Comparison of ENCODE assay signal across 24 cellular contexts in genomic region chr1:222916067-222916466, GRCh38.
"Had no signal": no experiment of that assay in that cellular context is flagged by ENCODE, and none has a peak within 500 bp of the region (broad histone marks: within the 10 kb centered on the region; RNA-seq: fewer than 3 reads in every experiment).

No MANE protein-coding gene starts in this region.

- H3K27me3 ChIP-seq: dorsolateral prefrontal cortex, esophagus squamous epithelium, right atrium auricular region, stomach, thyroid gland, vagina had no signal

- H3K4me1 ChIP-seq: prostate gland, thyroid gland, vagina had no signal

- H3K4me3 Mint-ChIP-seq: endodermal cell; immature natural killer cell; naive thymus-derived CD8-positive, alpha-beta T cell; nephron progenitor cell; stimulated activated effector memory CD8-positive, alpha-beta T cell treated with anti-CD3 and anti-CD28 coated beads, Interleukin-12 subunit alpha, Interleukin-12 subunit beta, amount 100 ng/mL, for 72 hours had no signal

- H3K27ac ChIP-seq: dorsolateral prefrontal cortex, esophagus squamous epithelium, prostate gland, right atrium auricular region, thyroid gland, vagina had no signal

- FAIRE-seq: colon had no signal

- H3K9me3 ChIP-seq: prostate gland, thyroid gland, vagina had no signal

- H3K4me3 ChIP-seq: dorsolateral prefrontal cortex, esophagus squamous epithelium, prostate gland, right atrium auricular region, stomach, thyroid gland, vagina had no signal

- H3K27me3 Mint-ChIP-seq: naive thymus-derived CD8-positive, alpha-beta T cell had no signal

- H3K4me1 Mint-ChIP-seq: nephron progenitor cell; stimulated activated effector memory CD8-positive, alpha-beta T cell treated with anti-CD3 and anti-CD28 coated beads, Interleukin-12 subunit alpha, Interleukin-12 subunit beta, amount 100 ng/mL, for 72 hours had no signal

- H3K27ac Mint-ChIP-seq: endodermal cell; immature natural killer cell; naive thymus-derived CD8-positive, alpha-beta T cell; nephron progenitor cell; stimulated activated effector memory CD8-positive, alpha-beta T cell treated with anti-CD3 and anti-CD28 coated beads, Interleukin-12 subunit alpha, Interleukin-12 subunit beta, amount 100 ng/mL, for 72 hours had no signal

- H3K36me3 ChIP-seq: esophagus squamous epithelium, prostate gland, right atrium auricular region, stomach, thyroid gland, vagina had no signal

- DNase-seq: dorsolateral prefrontal cortex; effector CD4-positive, alpha-beta T cell; endodermal cell; esophagus squamous epithelium; foreskin melanocyte; hypothalamus; immature natural killer cell; islet precursor cell; mesenchymal stem cell; midbrain; naive thymus-derived CD8-positive, alpha-beta T cell; nephron progenitor cell; nucleus accumbens; stimulated activated CD4-positive, alpha-beta T cell treated with anti-CD3 and anti-CD28 coated beads, Interleukin-2, amount 100 ng/mL, for 24 hours; stimulated activated CD4-positive, alpha-beta T cell treated with anti-CD3 and anti-CD28 coated beads, Interleukin-4, amount 100 ng/mL, for 24 hours; stimulated activated naive CD4-positive, alpha-beta T cell treated with Interleukin-2 at 50 U/mL for 16 hours; stomach; thyroid gland; trophoblast cell had no signal

- H3K36me3 Mint-ChIP-seq: stimulated activated effector memory CD8-positive, alpha-beta T cell treated with anti-CD3 and anti-CD28 coated beads, Interleukin-12 subunit alpha, Interleukin-12 subunit beta, amount 100 ng/mL, for 72 hours had no signal

- ATAC-seq: naive thymus-derived CD8-positive, alpha-beta T cell; stimulated activated effector memory CD8-positive, alpha-beta T cell treated with anti-CD3 and anti-CD28 coated beads, Interleukin-12 subunit alpha, Interleukin-12 subunit beta, amount 100 ng/mL, for 72 hours had no signal
